Comparison of ENCODE assay signal across 8 cellular contexts in the genomic region with DNA sequence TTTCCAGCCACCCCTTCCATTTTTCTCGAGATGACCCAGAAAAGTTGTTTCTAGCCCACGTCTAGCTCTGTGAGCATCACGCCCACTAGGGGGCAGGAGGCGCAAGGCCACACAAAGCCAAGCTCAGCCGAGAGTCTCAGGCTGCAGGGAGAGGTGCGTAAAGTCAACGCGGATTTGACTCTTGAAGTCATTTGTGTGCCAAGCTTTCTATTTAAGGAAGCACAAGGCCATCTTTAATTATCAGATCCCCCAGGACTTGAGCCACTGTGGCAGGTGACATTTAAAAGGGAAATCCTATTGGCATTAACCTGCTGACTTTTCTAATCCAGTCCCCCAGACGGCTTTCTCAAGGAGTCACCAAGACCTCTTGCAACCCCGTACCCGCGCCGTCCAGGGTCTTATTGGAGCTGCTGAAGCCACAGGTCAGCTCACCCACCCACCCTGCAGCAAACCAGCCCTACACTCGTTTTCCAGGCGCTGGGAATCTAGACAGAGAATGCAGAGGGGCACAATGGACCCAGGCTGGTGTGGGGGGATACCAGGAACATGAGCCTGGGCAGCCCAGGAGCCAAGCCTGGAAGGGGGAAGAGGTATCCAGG.
DNase-seq lines count a peak whose midpoint lies in the region; ATAC-seq and TF ChIP-seq lines count a peak whose summit lies in the region.

No MANE protein-coding gene starts in this region.

- peaks cover 0 to 83% (median 44%) of the 10 kb centered on the region in 4 donors for H3K4me1 ChIP-seq in tibial nerve

- H3F3A ChIP-seq in SU-DHL-6 (ENCODE audit: insufficient read depth) = no peaks in the 10 kb centered on the region

- TF ChIP-seq CTCF in CD14-positive monocyte (IDR thresholded peaks at IDR 0.05) (peak; percentile 89), SU-DHL-6 (IDR thresholded peaks at IDR 0.05; ENCODE audit: insufficient read depth, low read length, poor library complexity, severe bottlenecking) (peak; percentile 91), tibial nerve (IDR thresholded peaks at IDR 0.05) (peak; percentile 90 to 97 (median 93))

- H3K4me1 Mint-ChIP-seq in CD14-positive monocyte = peaks cover 51% of the 10 kb centered on the region
- H3K4me1 Mint-ChIP-seq in activated naive CD4-positive, alpha-beta T cell treated with anti-CD3 and anti-CD28 coated beads, Interleukin-2, amount 50 U/mL, for 24 hours = peaks cover 72% of the 10 kb centered on the region

- TF ChIP-seq POLR2A in tibial nerve (IDR thresholded peaks at IDR 0.05) = peak in 1 of 2 donors; percentile 17

- TF ChIP-seq EP300 in tibial nerve (IDR thresholded peaks at IDR 0.05) = peak in 1 of 2 donors; percentile 81

- intact Hi-C loops in CD14-positive monocyte (cut with micrococcal nuclease) (loop anchor here (1.0 to 10.0 kb wide), 9 partner anchors 27 to 289 kb away; partner anchors contain the start of genes SH3BP5 (in 2 of the 2), EAF1 (in 1 of the 2) and METTL6 (in 1 of the 2)), head of caudate nucleus (cut with DNase I) (loop anchor here (2.0 kb wide), 1 partner anchor 111 kb away; no protein-coding TSS in a partner anchor), posterior cingulate gyrus (cut with DNase I) (loop anchor here (1.0 kb wide), 2 partner anchors 64 to 110 kb away; partner anchors contain the start of gene SH3BP5)

- H3K4me2 ChIP-seq in SU-DHL-6 (ENCODE audit: low read depth, low read length, poor library complexity, severe bottlenecking) = no peak overlapping the region

- 22 to 27% methylated on average over 15 of the region's 15 CpGs for WGBS in tibial nerve, 2 donors

- ATAC-seq in GM21447 (IDR thresholded peaks at IDR 0.05; ENCODE audit: unreplicated experiment) = peak; percentile 36

- no peak overlapping the region for H2AFZ ChIP-seq in SU-DHL-6 (ENCODE audit: low read depth, low read length, severe bottlenecking)

- no peaks in the 10 kb centered on the region for H4K20me1 ChIP-seq in SU-DHL-6 (ENCODE audit: low read depth, low read length)

- no peak overlapping the region for H3K9ac ChIP-seq in SU-DHL-6 (ENCODE audit: low read length)

- H3K27ac Mint-ChIP-seq in CD14-positive monocyte = peak overlapping the region in 6 of 7 donors; percentile 54 to 100 (median 99)
- peak overlapping the region; percentile 23 for H3K27ac Mint-ChIP-seq in activated naive CD4-positive, alpha-beta T cell treated with anti-CD3 and anti-CD28 coated beads, Interleukin-2, amount 50 U/mL, for 24 hours

- peaks cover 48 to 51% of the 10 kb centered on the region in 2 donors for H3K36me3 Mint-ChIP-seq in CD14-positive monocyte
- H3K36me3 Mint-ChIP-seq in activated naive CD4-positive, alpha-beta T cell treated with anti-CD3 and anti-CD28 coated beads, Interleukin-2, amount 50 U/mL, for 24 hours = peaks cover 3% of the 10 kb centered on the region

- peaks cover 0 to 3% (median 3%) of the 10 kb centered on the region in 3 donors for H3K27me3 Mint-ChIP-seq in CD14-positive monocyte (ENCODE audit: low read depth in 3 of 3)
- H3K27me3 Mint-ChIP-seq in activated naive CD4-positive, alpha-beta T cell treated with anti-CD3 and anti-CD28 coated beads, Interleukin-2, amount 50 U/mL, for 24 hours = no peaks in the 10 kb centered on the region

- H3K36me3 ChIP-seq in SU-DHL-6 (ENCODE audit: low read length) (no peaks in the 10 kb centered on the region), tibial nerve (peaks cover 0 to 10% (median 0%) of the 10 kb centered on the region in 3 donors)

- no peaks in the 10 kb centered on the region for H3K9me2 ChIP-seq in SU-DHL-6 (replicated peaks; ENCODE audit: insufficient read depth, low read length)

- H3K79me2 ChIP-seq in SU-DHL-6 (ENCODE audit: insufficient read depth, low read length) = no peaks in the 10 kb centered on the region

- H3K4me3 ChIP-seq in SU-DHL-6 (ENCODE audit: insufficient read depth, low read length, poor library complexity, severe bottlenecking) = no peak overlapping the region
- no peak overlapping the region for H3K4me3 ChIP-seq in tibial nerve

- H3K9me3 Mint-ChIP-seq in CD14-positive monocyte = peaks cover 0 to 2% (median 0%) of the 10 kb centered on the region in 7 donors
- no peaks in the 10 kb centered on the region for H3K9me3 Mint-ChIP-seq in activated naive CD4-positive, alpha-beta T cell treated with anti-CD3 and anti-CD28 coated beads, Interleukin-2, amount 50 U/mL, for 24 hours

- DNase-seq in CD14-positive monocyte (ENCODE audit: low spot score) (peak; percentile 90), NCI-H1092 (lab: John Stamatoyannopoulos, UW) (peak; percentile 63), head of caudate nucleus (peak; percentile 77 to 95 (median 90)), posterior cingulate gyrus (peak; percentile 66 to 97 (median 86)), tibial nerve (ENCODE audit: low spot score in 2 of 2) (peak; percentile 88 to 94)

- H3K27ac ChIP-seq in SU-DHL-6 (ENCODE audit: low read depth, low read length) = no peak overlapping the region
- H3K27ac ChIP-seq in tibial nerve = peak overlapping the region; percentile 74 to 94 (median 86)

- no peaks in the 10 kb centered on the region for H3K27me3 ChIP-seq in SU-DHL-6 (ENCODE audit: low read length)
- H3K27me3 ChIP-seq in tibial nerve = no peaks in the 10 kb centered on the region

- H3K9me3 ChIP-seq in SU-DHL-6 (ENCODE audit: insufficient read depth, low read length) (no peaks in the 10 kb centered on the region), tibial nerve (no peaks in the 10 kb centered on the region)

- H3K4me3 Mint-ChIP-seq in CD14-positive monocyte = no peak overlapping the region
- H3K4me3 Mint-ChIP-seq in activated naive CD4-positive, alpha-beta T cell treated with anti-CD3 and anti-CD28 coated beads, Interleukin-2, amount 50 U/mL, for 24 hours = peak overlapping the region; percentile 44
